Comparison of ENCODE assay signal across 14 cellular contexts in genomic region chr7:100321648-100322047, GRCh38. TPM values are rescaled to one million over a fixed set of nuclear protein-coding genes. Genes with fewer than 3 reads are reported as not detected.
DNase-seq lines count a peak whose midpoint lies in the region; ATAC-seq, FAIRE-seq and TF ChIP-seq lines count a peak whose summit lies in the region.
"Not testable (repeated sequence)": the region's sequence is repeated elsewhere in the genome, so short reads cannot be mapped to it uniquely, and the experiment has no call there.
"Had no signal": no experiment of that assay in that cellular context is flagged by ENCODE, and none has a peak within 500 bp of the region (broad histone marks: within the 10 kb centered on the region; RNA-seq: fewer than 3 reads in every experiment).

No MANE protein-coding gene starts in this region.

- not testable (repeated sequence) for H3K36me3 ChIP-seq in HEK293 (ENCODE audit: control insufficient read depth in 2 of 2, insufficient read depth in 1 of 2, low read length in 2 of 2); kidney (ENCODE audit: control insufficient read depth in 1 of 2, insufficient read depth in 2 of 2, low read length in 2 of 2); pancreas

- H3K27ac ChIP-seq in HEK293 (ENCODE audit: extremely low read depth, low read depth, low read length); kidney (ENCODE audit: low read depth in 2 of 2, low read length in 2 of 2); pancreas: not testable (repeated sequence)

- not testable (repeated sequence) for DNase-seq in kidney, pancreas

- H3K27me3 ChIP-seq in pancreas, result not testable (repeated sequence)

- not testable (repeated sequence) for H3K4me1 ChIP-seq in HEK293 (ENCODE audit: control insufficient read depth, insufficient read depth, low read length); kidney (ENCODE audit: control insufficient read depth in 1 of 2, insufficient read depth in 1 of 2, low read depth in 1 of 2, low read length in 2 of 2); pancreas

- CTCF ChIA-PET in HEK293 (lab: Yijun Ruan, JAX), result not testable (repeated sequence)

- not testable (repeated sequence) for H3K9me3 ChIP-seq in HEK293 (ENCODE audit: control insufficient read depth, insufficient read depth, low read depth, low read length); kidney (ENCODE audit: control insufficient read depth in 1 of 2, low read length in 2 of 2); pancreas

- peak; percentile 95 for FAIRE-seq in A204.1 (lab: Jason Lieb, UNC)
- peak; percentile 74 for FAIRE-seq in TTC549 (lab: Jason Lieb, UNC)
- FAIRE-seq in colon (lab: Jason Lieb, UNC), result peak; percentile 80
- FAIRE-seq in kidney (lab: Jason Lieb, UNC), result peak; percentile 70
- peak; percentile 41 for FAIRE-seq in pancreas (lab: Jason Lieb, UNC)

- H3K9ac ChIP-seq in kidney (ENCODE audit: low read length in 2 of 2), result not testable (repeated sequence)

- intact Hi-C loops in kidney (cut with DNase I); pancreas (cut with DNase I): not testable (repeated sequence)

- WGBS in pancreas, 2 donors, result 82 to 90% methylated on average over 1 of the region's 1 CpG

- not testable (repeated sequence) for ATAC-seq in pancreas

- POLR2A ChIA-PET in HEK293 (lab: Yijun Ruan, JAX), result not testable (repeated sequence)

- H3K4me3 ChIP-seq in HEK293 (ENCODE audit: low read depth, low read length); kidney (ENCODE audit: low read length in 2 of 2); pancreas: not testable (repeated sequence)

- TF ChIP-seq CTCF in HEK293 (tag by site-specific recombination; IDR thresholded peaks at IDR 0.05); kidney (IDR thresholded peaks at IDR 0.05; ENCODE audit: borderline replicate concordance, extremely low read depth, insufficient read depth); pancreas (IDR thresholded peaks at IDR 0.05): not testable (repeated sequence)

TF ChIP-seq in HEK293, 187 proteins besides CTCF, POLR2A, EP300 and RAD21:
- TF ChIP-seq ZNF394 (tag by site-specific recombination; IDR thresholded peaks at IDR 0.05; ENCODE audit: borderline replicate concordance), result peak; percentile 62; the same call in 1 of the 2 replicates
- TF ChIP-seq ZNF426 (tag by site-specific recombination; IDR thresholded peaks at IDR 0.05), result peak; percentile 36
- TF ChIP-seq ZBTB8A (tag by site-specific recombination; IDR thresholded peaks at IDR 0.05), result 0 out of 2 replicates have a peak, but pooled peaks have one; percentile 16
- 0 out of 2 replicates have a peak, but pooled peaks have one; percentile 13 for TF ChIP-seq ZNF555 (tag by site-specific recombination; conservative IDR thresholded peaks at IDR 0.05)
TF ChIP-seq in HEK293: peak in this region for 4; not testable (repeated sequence) for 183.

RNA-seq across cellular contexts. Expression of gene SPDYE3, which starts 14.1 kb away (rescaled TPM):
- total RNA-seq in kidney, result not detected
- polyA plus RNA-seq in kidney (ENCODE audit: insufficient read depth, low read depth, low replicate concordance), result not detected
- not detected for total RNA-seq in pancreas
- polyA plus RNA-seq in pancreas, result under 1 TPM; 0.08 to 0.09 TPM
- total RNA-seq: A172; A673; CD4-positive, alpha-beta memory T cell; CD4-positive, CD25-positive, alpha-beta regulatory T cell; CD8-positive, alpha-beta memory T cell; Daoy; G401 had no signal
- polyA plus RNA-seq: AG04450 had no signal

RNA-seq across cellular contexts. Expression of gene PILRB, which starts 36.3 kb away (rescaled TPM):
- total RNA-seq in kidney (76.4 TPM), pancreas (10 to 100 TPM; 14.7 to 33.6 (median 20.1) TPM)
- polyA plus RNA-seq in kidney (ENCODE audit: insufficient read depth, low read depth, low replicate concordance) (45.0 TPM), pancreas (100 to 1,000 TPM; 202 to 218 TPM)

RNA-seq across cellular contexts. Expression of gene PILRA, which starts 51.6 kb away (rescaled TPM):
- 18.8 TPM for total RNA-seq in kidney
- polyA plus RNA-seq in kidney (ENCODE audit: insufficient read depth, low read depth, low replicate concordance), result 15.4 TPM
- 1 to 10 TPM in 5 of 6 donors, under 1 TPM in 1; 0.88 to 7.6 (median 2.8) TPM for total RNA-seq in pancreas
- 1 to 10 TPM; 3.8 to 4.8 TPM for polyA plus RNA-seq in pancreas
- total RNA-seq: A172 had no signal
